ENCODE assay signal across 12 cellular contexts in the genomic region with DNA sequence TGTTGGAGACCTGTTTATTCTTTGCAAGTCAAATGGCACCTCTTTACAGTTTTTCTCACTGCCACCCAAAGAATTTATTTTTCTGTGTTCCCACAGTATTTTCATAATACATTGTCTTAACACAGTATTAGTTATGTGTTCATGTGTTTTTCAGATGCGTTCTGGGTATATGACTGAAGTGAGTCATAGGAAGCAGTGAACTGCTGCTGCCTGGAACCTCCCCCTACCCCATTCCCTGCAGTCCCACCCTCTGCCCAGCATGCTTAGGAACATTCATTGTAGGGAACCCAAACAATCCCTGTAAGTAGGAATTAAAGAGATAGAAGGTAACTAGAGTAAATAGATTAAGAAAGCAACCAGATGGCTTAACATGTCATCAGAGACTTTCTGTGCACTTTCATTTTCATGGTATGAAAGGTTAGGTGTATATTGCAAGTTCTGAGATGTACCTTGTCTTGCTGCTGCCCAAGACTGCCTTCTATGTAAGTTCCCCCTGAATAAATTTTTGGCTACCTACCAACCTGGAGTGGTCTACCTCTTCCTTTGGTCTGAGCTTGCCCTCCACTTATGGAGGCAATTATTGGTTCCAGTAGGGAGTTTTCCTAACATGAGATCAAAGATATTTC. TPM values are rescaled to one million over a fixed set of nuclear protein-coding genes. Genes with fewer than 3 reads are reported as not detected.
A peak's percentile ranks its signal among the peaks of the same experiment; 100 is the strongest.
DNase-seq lines count a peak whose midpoint lies in the region; TF ChIP-seq lines count a peak whose summit lies in the region.
"Had no signal": no experiment of that assay in that cellular context is flagged by ENCODE, and none has a peak within 500 bp of the region (broad histone marks: within the 10 kb centered on the region; RNA-seq: fewer than 3 reads in every experiment).

No MANE protein-coding gene starts in this region.

- no peak overlapping the region for H3K4me3 ChIP-seq in MM.1S (ENCODE audit: low read length)
- no peak overlapping the region for H3K4me3 ChIP-seq in skeletal muscle cell (ENCODE audit: low read depth, low read length)
- H3K4me3 ChIP-seq: ascending aorta, SJCRH30 had no signal

- no peaks in the 10 kb centered on the region for H3K9me2 ChIP-seq in MM.1S (replicated peaks; ENCODE audit: insufficient read depth, low read length)

- H3K36me3 Mint-ChIP-seq in activated CD4-positive, alpha-beta T cell treated with anti-CD3 and anti-CD28 coated beads, Interleukin-2, amount 10 ng/mL, durations not matched to agents 24 days and 14 days (ENCODE audit: low read depth), result no peaks in the 10 kb centered on the region
- H3K36me3 Mint-ChIP-seq in chondrocyte (ENCODE audit: low read depth), result peaks cover under 1% of the 10 kb centered on the region

- intact Hi-C loops in activated CD4-positive, alpha-beta T cell treated with anti-CD3 and anti-CD28 coated beads, Interleukin-2, amount 10 ng/mL, durations not matched to agents 24 days and 14 days (cut with micrococcal nuclease), result loop anchor here (5.0 kb wide), 1 partner anchor 91 kb away; the partner anchor contains the start of gene SLC30A4

- no peaks in the 10 kb centered on the region for H3K9me3 Mint-ChIP-seq in activated CD4-positive, alpha-beta T cell treated with anti-CD3 and anti-CD28 coated beads, Interleukin-2, amount 10 ng/mL, durations not matched to agents 24 days and 14 days
- H3K9me3 Mint-ChIP-seq in chondrocyte (ENCODE audit: low read depth), result no peaks in the 10 kb centered on the region

- peak overlapping the region; percentile 83 for H3K27ac Mint-ChIP-seq in activated CD4-positive, alpha-beta T cell treated with anti-CD3 and anti-CD28 coated beads, Interleukin-2, amount 10 ng/mL, durations not matched to agents 24 days and 14 days
- H3K27ac Mint-ChIP-seq in chondrocyte (ENCODE audit: unreplicated experiment), result peak overlapping the region; percentile 60

- H3K79me2 ChIP-seq in MM.1S (ENCODE audit: low read length), result no peaks in the 10 kb centered on the region

- no peak overlapping the region for H3K9ac ChIP-seq in MM.1S (ENCODE audit: low read length)

- no peak for DNase-seq in activated CD4-positive, alpha-beta T cell treated with anti-CD3 and anti-CD28 coated beads, Interleukin-2, amount 10 ng/mL, durations not matched to agents 24 days and 14 days
- no peak for DNase-seq in activated CD4-positive, alpha-beta T cell treated with anti-CD3 and anti-CD28 coated beads for 1 hour
- peak; percentile 46 for DNase-seq in MM.1S
- no peak for DNase-seq in chondrocyte (ENCODE audit: low spot score)
- DNase-seq in skeletal muscle cell (ENCODE audit: low read depth), result peak; percentile 45
- DNase-seq in NCI-H1436 (lab: John Stamatoyannopoulos, UW), result no peak
- DNase-seq in NK-92 treated with Interleukin-12 subunit alpha and Interleukin-12 subunit beta, amount 100 ng/mL, for 24 hours (lab: John Stamatoyannopoulos, UW), result no peak
- no peak for DNase-seq in H4 (ENCODE audit: low spot score)
- DNase-seq: mesendoderm, NCI-H2029 treated with DMSO at 0.1 percent for 48 hours, SJCRH30 had no signal

- H3K9me3 ChIP-seq in MM.1S (replicated peaks; ENCODE audit: insufficient read depth, low read length), result no peaks in the 10 kb centered on the region
- H3K9me3 ChIP-seq: ascending aorta, SJCRH30 had no signal

- H3K27me3 Mint-ChIP-seq in activated CD4-positive, alpha-beta T cell treated with anti-CD3 and anti-CD28 coated beads, Interleukin-2, amount 10 ng/mL, durations not matched to agents 24 days and 14 days, result no peaks in the 10 kb centered on the region
- no peaks in the 10 kb centered on the region for H3K27me3 Mint-ChIP-seq in chondrocyte (ENCODE audit: low read depth)

- no peaks in the 10 kb centered on the region for H3K36me3 ChIP-seq in MM.1S (replicated peaks; ENCODE audit: insufficient read depth, low read length)

- H2AFZ ChIP-seq in MM.1S (ENCODE audit: low read length), result no peak overlapping the region

- H3K4me1 ChIP-seq in MM.1S (ENCODE audit: low read length), result peaks cover 12% of the 10 kb centered on the region; the same call in 1 of the 2 replicates
- H3K4me1 ChIP-seq: ascending aorta, SJCRH30 had no signal

- peak overlapping the region; percentile 41 for H3K4me3 Mint-ChIP-seq in activated CD4-positive, alpha-beta T cell treated with anti-CD3 and anti-CD28 coated beads, Interleukin-2, amount 10 ng/mL, durations not matched to agents 24 days and 14 days
- no peak overlapping the region for H3K4me3 Mint-ChIP-seq in chondrocyte (ENCODE audit: unreplicated experiment)

- H3K27me3 ChIP-seq in MM.1S (replicated peaks; ENCODE audit: insufficient read depth, low read length), result no peaks in the 10 kb centered on the region
- H3K27me3 ChIP-seq: ascending aorta had no signal

- H3K4me1 Mint-ChIP-seq in activated CD4-positive, alpha-beta T cell treated with anti-CD3 and anti-CD28 coated beads, Interleukin-2, amount 10 ng/mL, durations not matched to agents 24 days and 14 days, result peaks cover 10% of the 10 kb centered on the region
- peaks cover 7% of the 10 kb centered on the region for H3K4me1 Mint-ChIP-seq in chondrocyte (ENCODE audit: low read depth)

- no peaks in the 10 kb centered on the region for H3F3A ChIP-seq in MM.1S (ENCODE audit: insufficient read depth, low read length)

- H4K20me1 ChIP-seq in MM.1S (ENCODE audit: insufficient read depth, low read length), result no peaks in the 10 kb centered on the region

- no peak overlapping the region for H3K27ac ChIP-seq in MM.1S (ENCODE audit: low read length)
- H3K27ac ChIP-seq: ascending aorta, SJCRH30 had no signal

- TF ChIP-seq CTCF in MM.1S (IDR thresholded peaks at IDR 0.05; ENCODE audit: low read length), result no peak
- TF ChIP-seq CTCF in chondrocyte (IDR thresholded peaks at IDR 0.05), result no peak

- peak overlapping the region; percentile 38; the same call in 1 of the 2 replicates for H3K4me2 ChIP-seq in MM.1S (ENCODE audit: low read depth, low read length)

RNA-seq across cellular contexts. Expression of gene SQOR, which starts 21.9 kb away (rescaled TPM):
- 103 and 108 TPM in 2 replicates for total RNA-seq in activated CD4-positive, alpha-beta T cell treated with anti-CD3 and anti-CD28 coated beads, Interleukin-2, amount 10 ng/mL, durations not matched to agents 24 days and 14 days
- total RNA-seq in chondrocyte, result 8.9 to 10.9 TPM (median 10.5 TPM) in 3 replicates
- 7.5 and 16.1 TPM in 2 replicates for total RNA-seq in H4 (2014; rRNA removed; shearing (Covaris generic))

RNA-seq across cellular contexts. Expression of gene BLOC1S6, which starts 25.7 kb away (rescaled TPM):
- 42.8 and 44.8 TPM in 2 replicates for total RNA-seq in activated CD4-positive, alpha-beta T cell treated with anti-CD3 and anti-CD28 coated beads, Interleukin-2, amount 10 ng/mL, durations not matched to agents 24 days and 14 days
- 49.2 to 51.4 TPM (median 50.9 TPM) in 3 replicates for total RNA-seq in chondrocyte
- 44.0 and 59.2 TPM in 2 replicates for total RNA-seq in H4 (2014; rRNA removed; shearing (Covaris generic))

Comparison
In these comparisons a context has a peak if more than half of its experiments do, and no peak if none do; other contexts are left out.
1. DNase-seq: peak in MM.1S (single experiment) and skeletal muscle cell (single experiment); none in activated CD4-positive, alpha-beta T cell treated with anti-CD3 and anti-CD28 coated beads, Interleukin-2, amount 10 ng/mL, durations not matched to agents 24 days and 14 days (single experiment), activated CD4-positive, alpha-beta T cell treated with anti-CD3 and anti-CD28 coated beads for 1 hour (single experiment), chondrocyte (single experiment), NCI-H1436 (single experiment), NK-92 treated with Interleukin-12 subunit alpha and Interleukin-12 subunit beta, amount 100 ng/mL, for 24 hours (single experiment) and H4 (single experiment).